Comparison of ENCODE assay signal across 24 cellular contexts in the genomic region with DNA sequence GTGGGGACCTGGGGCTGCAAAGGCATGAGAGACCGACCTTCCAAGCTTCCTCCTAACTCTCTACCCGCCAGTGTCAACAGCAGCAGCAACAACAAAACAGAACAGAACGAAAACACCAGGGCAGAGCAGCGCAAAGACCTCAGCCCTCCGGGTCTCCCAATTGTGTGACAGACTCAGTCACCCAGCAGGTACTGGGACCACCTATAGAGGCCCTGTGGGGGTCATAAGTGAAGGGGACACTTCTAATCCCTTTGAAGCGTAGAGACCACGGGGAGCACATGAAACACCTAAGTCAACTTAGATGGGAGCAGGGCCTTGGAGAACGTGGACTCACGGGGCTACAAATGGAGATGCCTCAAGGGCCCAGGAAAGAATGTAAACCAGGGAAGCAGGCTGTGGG. TPM values are rescaled to one million over a fixed set of nuclear protein-coding genes. Genes with fewer than 3 reads are reported as not detected.
"Had no signal": no experiment of that assay in that cellular context is flagged by ENCODE, and none has a peak within 500 bp of the region (broad histone marks: within the 10 kb centered on the region; RNA-seq: fewer than 3 reads in every experiment).

No MANE protein-coding gene starts in this region.

- H3K27ac ChIP-seq: colonic mucosa, heart left ventricle, ovary, right atrium auricular region, stomach, thoracic aorta, transverse colon had no signal

- H3K36me3 ChIP-seq: colonic mucosa, heart left ventricle, ovary, right atrium auricular region, stomach, thoracic aorta, transverse colon had no signal

- DNase-seq: colonic mucosa; dermis blood vessel endothelial cell; effector CD4-positive, alpha-beta T cell; heart left ventricle; hypothalamus; kidney glomerular epithelial cell; mucosa of descending colon; naive thymus-derived CD8-positive, alpha-beta T cell; nucleus accumbens; ovary; small intestine; stimulated activated CD4-positive, alpha-beta T cell treated with anti-CD3 and anti-CD28 coated beads, Interleukin-12 subunit alpha, Interleukin-12 subunit beta, amount 100 ng/mL, for 4 hours; stimulated activated naive CD4-positive, alpha-beta T cell; stomach; substantia nigra; transverse colon had no signal

- FAIRE-seq: frontal cortex, islet of Langerhans, small intestine had no signal

- H3K4me1 ChIP-seq: colonic mucosa, heart left ventricle, right atrium auricular region, stomach, transverse colon had no signal

- H3K9me3 ChIP-seq: colonic mucosa, heart left ventricle, mucosa of descending colon, ovary, right atrium auricular region, stomach, thoracic aorta, transverse colon had no signal

- H3K27me3 ChIP-seq: colonic mucosa, heart left ventricle, ovary, right atrium auricular region had no signal

- H3K4me3 ChIP-seq: colonic mucosa, heart left ventricle, mucosa of descending colon, ovary, right atrium auricular region, stomach, thoracic aorta, transverse colon had no signal

- ATAC-seq: esophagus mucosa; heart left ventricle; mucosa of descending colon; naive thymus-derived CD8-positive, alpha-beta T cell had no signal

RNA-seq across cellular contexts. Expression of a gene that starts 12.6 kb away (rescaled TPM):
- polyA plus RNA-seq: fibroblast of lung; heart left ventricle; liver; naive thymus-derived CD8-positive, alpha-beta T cell; ovary; small intestine; stomach; urinary bladder had no signal
